ENCODE assay signal across 8 cellular contexts in the genomic region with DNA sequence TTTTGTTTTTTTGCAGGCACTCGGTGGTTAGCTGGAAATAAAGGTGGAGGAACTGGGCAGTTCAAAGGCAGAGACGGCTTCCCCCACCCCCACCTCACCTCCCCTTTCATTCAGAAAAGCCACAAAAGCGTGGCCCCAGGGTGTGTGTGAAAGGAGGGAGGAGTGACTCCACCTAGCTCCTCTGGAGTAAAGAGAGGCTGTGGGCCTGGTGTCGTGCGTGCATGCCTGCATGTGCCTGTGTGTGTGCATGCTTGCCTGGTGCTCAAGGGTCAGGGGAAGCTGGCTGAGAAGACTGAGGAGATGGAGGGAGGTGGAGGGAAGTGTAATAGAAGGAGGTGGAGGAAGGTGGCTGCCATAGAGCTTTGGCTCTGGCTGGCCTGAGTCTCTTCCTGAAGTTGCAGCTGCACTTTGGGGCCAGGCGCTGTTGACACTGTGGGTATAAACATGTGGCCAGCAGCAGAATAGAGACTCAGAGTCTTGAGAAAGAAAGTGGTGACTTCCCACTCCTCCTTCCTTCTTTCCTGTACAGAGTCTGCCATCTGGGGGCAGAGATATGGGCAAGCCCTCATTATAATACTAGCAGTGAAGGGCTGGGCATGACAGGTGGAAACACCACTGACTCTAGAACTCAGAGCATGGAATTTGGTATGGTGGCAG. TPM values are rescaled to one million over a fixed set of nuclear protein-coding genes. Genes with fewer than 3 reads are reported as not detected.
DNase-seq lines count a peak whose midpoint lies in the region; ATAC-seq lines count a peak whose summit lies in the region.

No MANE protein-coding gene starts in this region.

- ATAC-seq in GM21717 (IDR thresholded peaks at IDR 0.05; ENCODE audit: unreplicated experiment) = peak; percentile 71
- peak; percentile 71 for ATAC-seq in esophagus mucosa

- peaks cover 28% of the 10 kb centered on the region for H3K4me1 ChIP-seq in HUES64 (ENCODE audit: insufficient read depth, low read length)

- in situ Hi-C loops in SK-MEL-5 (cut with HindIII; ENCODE audit: low pct_unique_long_range_greater_than_20kb, low sequenced_read_pairs) = no loop called here

- no peaks in the 10 kb centered on the region for H3K27me3 ChIP-seq in HUES64 (ENCODE audit: insufficient read depth, low read length)

- H3K36me3 ChIP-seq in HUES64 (ENCODE audit: insufficient read depth, low read length) = no peaks in the 10 kb centered on the region

- H3K4me3 ChIP-seq in HUES64 (ENCODE audit: low read length) = peak overlapping the region; percentile 29

- DNase-seq in NCI-H524 (lab: John Stamatoyannopoulos, UW) (peak; percentile 17 to 58), NCI-H524 treated with DMSO at 0.1 percent for 48 hours (lab: John Stamatoyannopoulos, UW) (no peak), SK-MEL-5 (ENCODE audit: low read depth, low spot score) (peak; percentile 33), GM03348 (ENCODE audit: low spot score) (no peak)
- DNase-seq in stimulated activated CD4-positive, alpha-beta T cell treated with anti-CD3 and anti-CD28 coated beads, Interleukin-4, amount 100 ng/mL, for 48 hours (ENCODE audit: low read depth in 2 of 2) = peak; percentile 6 to 9

- 24% methylated on average over 5 of the region's 6 CpGs for WGBS in HUES64

- peak overlapping the region; percentile 94 for H3K27ac ChIP-seq in HUES64 (ENCODE audit: low read depth, low read length)

- peak overlapping the region; percentile 68 for H3K9ac ChIP-seq in HUES64 (ENCODE audit: low read depth, low read length)

- no peaks in the 10 kb centered on the region for H3K9me3 ChIP-seq in HUES64 (ENCODE audit: insufficient read depth, low read depth, low read length)

RNA-seq across cellular contexts. Expression of a gene that starts 36.9 kb away (rescaled TPM):
- 229 TPM for polyA plus RNA-seq in HUES64 (2013, experiment 1 of 2)
- 222 TPM for polyA plus RNA-seq in HUES64 (2013, experiment 2 of 2)
- total RNA-seq in SK-MEL-5 (2014; rRNA removed; shearing (Covaris generic)) = 104 TPM in 2 replicates
- polyA plus RNA-seq in SK-MEL-5 (2015; cell fraction: cytosol; rRNA removed) = 68.3 and 91.1 TPM in 2 replicates
- 32.5 and 35.5 TPM in 2 replicates for polyA plus RNA-seq in SK-MEL-5 (2015; cell fraction: nucleus; rRNA removed)
- total RNA-seq in esophagus mucosa = 46.6 TPM

Comparison
In these comparisons a context has a peak if more than half of its experiments do, and no peak if none do; other contexts are left out.
1. DNase-seq: peak in NCI-H524 (2 of 2), SK-MEL-5 (single experiment) and stimulated activated CD4-positive, alpha-beta T cell treated with anti-CD3 and anti-CD28 coated beads, Interleukin-4, amount 100 ng/mL, for 48 hours (2 of 2); none in NCI-H524 treated with DMSO at 0.1 percent for 48 hours (single experiment) and GM03348 (single experiment).